ENCODE assay signal across 8 cellular contexts in genomic region chr3:39291903-39292329, GRCh38. TPM values are rescaled to one million over a fixed set of nuclear protein-coding genes. Genes with fewer than 3 reads are reported as not detected.
DNase-seq lines count a peak whose midpoint lies in the region; ATAC-seq, FAIRE-seq and TF ChIP-seq lines count a peak whose summit lies in the region.

No MANE protein-coding gene starts in this region.

- peak; percentile 61 for TF ChIP-seq RAD21 in neural cell (conservative IDR thresholded peaks at IDR 0.05)

- H3K4me3 ChIP-seq in BE2C (ENCODE audit: low read depth, low read length) (no peak overlapping the region), fibroblast of mammary gland (ENCODE audit: control insufficient read depth, low read depth, low read length) (no peak overlapping the region), neural cell (ENCODE audit: low read length) (no peak overlapping the region)

- H3K9me2 ChIP-seq in neural cell (ENCODE audit: insufficient read depth, low read length), result no peaks in the 10 kb centered on the region

- H3K36me3 ChIP-seq in BE2C (no peaks in the 10 kb centered on the region), neural cell (ENCODE audit: insufficient read depth, low read length) (no peaks in the 10 kb centered on the region)

- no peaks in the 10 kb centered on the region for H4K20me1 ChIP-seq in neural cell (ENCODE audit: insufficient read depth)

- H3K9me3 ChIP-seq in BE2C, result no peaks in the 10 kb centered on the region
- H3K9me3 ChIP-seq in neural cell (ENCODE audit: low read length), result no peaks in the 10 kb centered on the region

- peak; percentile 58 for DNase-seq in BE2C
- DNase-seq in HEK293T (ENCODE audit: extremely low spot score), result peak; percentile 80
- peak; percentile 16 for DNase-seq in RCC 7860 (ENCODE audit: low spot score)
- DNase-seq in activated T-cell treated with anti-CD3 and anti-CD28 coated beads, Interleukin-2, amount 50 U/mL, for 48 hours, result peak; percentile 89
- DNase-seq in fibroblast of mammary gland (ENCODE audit: low read depth), result peak; percentile 43
- DNase-seq in substantia nigra (lab: John Stamatoyannopoulos, UW), result peak in 37 of 49 donors; percentile 8 to 73 (median 39)

- no peak overlapping the region for H3K27ac ChIP-seq in neural cell (ENCODE audit: low read length)
- no peak overlapping the region for H3K27ac ChIP-seq in substantia nigra (ENCODE audit: low read depth, low read length, poor library complexity, severe bottlenecking)

- H3F3A ChIP-seq in neural cell (ENCODE audit: insufficient read depth, low read length, poor library complexity, severe bottlenecking), result no peaks in the 10 kb centered on the region

- H3K79me2 ChIP-seq in neural cell (replicated peaks; ENCODE audit: insufficient read depth, low read length), result no peaks in the 10 kb centered on the region

- H3K4me1 ChIP-seq in BE2C, result no peaks in the 10 kb centered on the region

- no peak overlapping the region for H2AFZ ChIP-seq in neural cell (ENCODE audit: low read depth, low read length)

- FAIRE-seq in RCC 7860 (lab: Jason Lieb, UNC), result no peak

- H3K27me3 ChIP-seq in BE2C, result no peaks in the 10 kb centered on the region
- no peaks in the 10 kb centered on the region for H3K27me3 ChIP-seq in neural cell (ENCODE audit: insufficient read depth, low read depth, low read length)

- H3K4me2 ChIP-seq in neural cell (ENCODE audit: low read length), result no peak overlapping the region

- TF ChIP-seq EP300 in neural cell (conservative IDR thresholded peaks at IDR 0.05; ENCODE audit: poor library complexity, severe bottlenecking), result no peak

- CTCF ChIA-PET in HEK293T (lab: Yijun Ruan, JAX), result interaction anchor here (0.9 to 4.3 kb wide), 15 partner anchors 10 to 195 kb away, joined by 3 to 40 read pairs (median 4); partner anchors contain the start of gene XIRP1

- H3K9ac ChIP-seq in neural cell (ENCODE audit: low read length), result no peak overlapping the region

- ATAC-seq in HG02678 (IDR thresholded peaks at IDR 0.05; ENCODE audit: unreplicated experiment), result no peak

- POLR2A ChIA-PET in HEK293T (lab: Yijun Ruan, JAX), result interaction anchor here (1.5 kb wide), 1 partner anchor 102 kb away, joined by 5 read pairs; no protein-coding TSS in a partner anchor

- TF ChIP-seq CTCF in BE2C (IDR thresholded peaks at IDR 0.05; ENCODE audit: low read depth, low read length), result peak; percentile 77
- TF ChIP-seq CTCF in fibroblast of mammary gland (conservative IDR thresholded peaks at IDR 0.05; ENCODE audit: control insufficient read depth, insufficient read depth, low read depth, low read length), result peak; percentile 90
- peak; percentile 69 for TF ChIP-seq CTCF in neural cell (IDR thresholded peaks at IDR 0.05; ENCODE audit: poor library complexity, severe bottlenecking)

TF ChIP-seq in HEK293T, 16 proteins besides CTCF, POLR2A, EP300 and RAD21:
- TF ChIP-seq CTBP1 (IDR thresholded peaks at IDR 0.05; ENCODE audit: borderline replicate concordance) (no peak), PKNOX1 (IDR thresholded peaks at IDR 0.05) (peak; percentile 78)

TF ChIP-seq in neural cell, 6 proteins besides CTCF, POLR2A, EP300 and RAD21:
- no peak for TF ChIP-seq TAF1 (IDR thresholded peaks at IDR 0.05; ENCODE audit: low read depth)
- peak; percentile 62 for TF ChIP-seq SMC3 (conservative IDR thresholded peaks at IDR 0.05; ENCODE audit: poor library complexity)

RNA-seq across cellular contexts. Expression of gene CX3CR1, which starts 12.1 kb away (rescaled TPM):
- not detected for polyA plus RNA-seq in BE2C (2012; ENCODE audit: insufficient read depth, insufficient read length, low read depth)
- polyA plus RNA-seq in neural cell, result not detected in 2 replicates
- polyA minus RNA-seq in neural cell, result not detected in 2 replicates

RNA-seq across cellular contexts. Expression of gene CCR8, which starts 37.6 kb away (rescaled TPM):
- polyA plus RNA-seq in BE2C (2012; ENCODE audit: insufficient read depth, insufficient read length, low read depth), result not detected
- not detected in 2 replicates for polyA plus RNA-seq in neural cell
- not detected in 2 replicates for polyA minus RNA-seq in neural cell

Comparison
In these comparisons a context has a peak if more than half of its experiments do, and no peak if none do; other contexts are left out.
1. DNase-seq: peak in every context shown above with its lines; median percentile 89 in activated T-cell treated with anti-CD3 and anti-CD28 coated beads, Interleukin-2, amount 50 U/mL, for 48 hours; 80 in HEK293T; 58 in BE2C; 43 in fibroblast of mammary gland; 39 in substantia nigra; 16 in RCC 7860.